ENCODE assay signal across 11 cellular contexts in the genomic region with DNA sequence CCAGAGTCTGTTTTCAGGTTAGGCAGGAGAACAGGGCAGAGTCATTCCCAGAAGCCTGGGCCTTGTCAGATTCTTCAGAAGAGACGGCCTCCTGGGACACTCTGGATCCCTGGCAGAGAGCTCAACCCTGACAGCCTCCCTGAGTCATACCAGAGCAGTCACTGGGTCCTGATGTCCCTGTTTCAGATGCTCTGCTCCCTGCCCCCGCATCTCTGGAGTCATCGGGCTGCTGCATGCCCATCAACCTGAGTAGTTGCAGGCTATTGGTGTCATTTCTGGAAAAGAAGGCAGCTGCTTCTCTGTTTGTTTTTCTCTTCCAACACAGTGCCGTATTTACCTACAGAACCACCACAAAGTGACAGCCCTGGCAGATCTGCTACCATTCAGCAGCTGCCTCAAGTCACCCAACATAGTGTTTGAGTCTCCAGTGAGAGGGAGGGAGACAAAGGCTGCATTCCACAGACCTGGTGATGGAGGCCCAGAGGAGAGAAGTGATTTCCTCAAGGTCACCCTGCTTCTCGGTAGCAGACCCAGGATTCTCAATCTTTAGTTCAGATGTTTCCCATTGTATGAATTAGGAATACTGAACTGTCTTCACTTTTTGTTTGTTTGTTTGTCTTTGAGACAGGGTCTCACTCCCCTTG.
DNase-seq lines count a peak whose midpoint lies in the region; ATAC-seq lines count a peak whose summit lies in the region.
"Had no signal": no experiment of that assay in that cellular context is flagged by ENCODE, and none has a peak within 500 bp of the region (broad histone marks: within the 10 kb centered on the region; RNA-seq: fewer than 3 reads in every experiment).

No MANE protein-coding gene starts in this region.

- no peak overlapping the region for H3K4me3 ChIP-seq in mesodermal cell (ENCODE audit: extremely low read depth, insufficient read depth, low read length, poor library complexity, severe bottlenecking)
- H3K4me3 ChIP-seq: body of pancreas, right lobe of liver had no signal

- POLR2A ChIA-PET in activated CD4-positive, alpha-beta T cell treated with anti-CD3 and anti-CD28 coated beads for 36 hours (lab: Charles Lee) = no interaction called here

- no peak overlapping the region for H3K27ac Mint-ChIP-seq in activated CD4-positive, alpha-beta T cell treated with anti-CD3 and anti-CD28 coated beads for 36 hours

- H3K27ac ChIP-seq in mesodermal cell (ENCODE audit: low read depth, low read length, severe bottlenecking) = peak overlapping the region; percentile 87
- H3K27ac ChIP-seq: body of pancreas, right lobe of liver had no signal

- no peak overlapping the region for H3K4me3 Mint-ChIP-seq in activated CD4-positive, alpha-beta T cell treated with anti-CD3 and anti-CD28 coated beads for 36 hours
- H3K4me3 Mint-ChIP-seq: IgD-negative memory B cell had no signal

- H3K36me3 ChIP-seq in mesodermal cell (ENCODE audit: control insufficient read depth, insufficient read depth, low read length) = no peaks in the 10 kb centered on the region
- H3K36me3 ChIP-seq: right lobe of liver had no signal

- H3K9me3 Mint-ChIP-seq in activated CD4-positive, alpha-beta T cell treated with anti-CD3 and anti-CD28 coated beads for 36 hours (ENCODE audit: low read depth) = no peaks in the 10 kb centered on the region
- H3K9me3 Mint-ChIP-seq: IgD-negative memory B cell had no signal

- 44 to 83% methylated on average over 2 to 3 of the region's 5 CpGs for WGBS in mesodermal cell (ENCODE audit: insufficient coverage in 2 of 2), 2 experiments

- CTCF ChIA-PET in activated CD4-positive, alpha-beta T cell treated with anti-CD3 and anti-CD28 coated beads for 36 hours (lab: Charles Lee) = no interaction called here

- peak; percentile 43 for ATAC-seq in GM19043 (IDR thresholded peaks at IDR 0.05; ENCODE audit: low read depth, unreplicated experiment)
- peak; percentile 62 for ATAC-seq in HG03354 (IDR thresholded peaks at IDR 0.05; ENCODE audit: poor library complexity, severe bottlenecking, unreplicated experiment)
- ATAC-seq in HG03520 (IDR thresholded peaks at IDR 0.05; ENCODE audit: unreplicated experiment) = no peak
- ATAC-seq in activated CD4-positive, alpha-beta T cell treated with anti-CD3 and anti-CD28 coated beads for 36 hours = no peak
- ATAC-seq in GM21423 (IDR thresholded peaks at IDR 0.05; ENCODE audit: unreplicated experiment) = no peak
- ATAC-seq: body of pancreas had no signal

- H3K9me3 ChIP-seq in mesodermal cell (ENCODE audit: control insufficient read depth, low read length) = no peaks in the 10 kb centered on the region
- H3K9me3 ChIP-seq: body of pancreas, right lobe of liver had no signal

- H3K36me3 Mint-ChIP-seq in activated CD4-positive, alpha-beta T cell treated with anti-CD3 and anti-CD28 coated beads for 36 hours (ENCODE audit: low read depth) = no peaks in the 10 kb centered on the region
- H3K36me3 Mint-ChIP-seq: IgD-negative memory B cell had no signal

- no peaks in the 10 kb centered on the region for H3K4me1 Mint-ChIP-seq in activated CD4-positive, alpha-beta T cell treated with anti-CD3 and anti-CD28 coated beads for 36 hours

- no peaks in the 10 kb centered on the region for H3K27me3 Mint-ChIP-seq in activated CD4-positive, alpha-beta T cell treated with anti-CD3 and anti-CD28 coated beads for 36 hours
- H3K27me3 Mint-ChIP-seq: IgD-negative memory B cell had no signal

- intact Hi-C loops in activated CD4-positive, alpha-beta T cell treated with anti-CD3 and anti-CD28 coated beads for 36 hours (cut with DNase I, micrococcal nuclease) = no loop called here

- DNase-seq in SK-N-DZ (ENCODE audit: low spot score) (peak; percentile 98), HuH-7 (ENCODE audit: low spot score) (no peak)
- DNase-seq in activated CD4-positive, alpha-beta T cell treated with anti-CD3 and anti-CD28 coated beads for 36 hours = no peak

- H3K4me1 ChIP-seq in mesodermal cell (ENCODE audit: control insufficient read depth, insufficient read depth, low read length, poor library complexity, severe bottlenecking) = peaks cover 6% of the 10 kb centered on the region

Comparison
In these comparisons a context has a peak if more than half of its experiments do, and no peak if none do; other contexts are left out.
1. ATAC-seq: peak in GM19043 (single experiment) and HG03354 (single experiment); none in HG03520 (single experiment), activated CD4-positive, alpha-beta T cell treated with anti-CD3 and anti-CD28 coated beads for 36 hours (single experiment) and GM21423 (single experiment).